2 cellular contexts compared by ENCODE assay signal in the genomic region with DNA sequence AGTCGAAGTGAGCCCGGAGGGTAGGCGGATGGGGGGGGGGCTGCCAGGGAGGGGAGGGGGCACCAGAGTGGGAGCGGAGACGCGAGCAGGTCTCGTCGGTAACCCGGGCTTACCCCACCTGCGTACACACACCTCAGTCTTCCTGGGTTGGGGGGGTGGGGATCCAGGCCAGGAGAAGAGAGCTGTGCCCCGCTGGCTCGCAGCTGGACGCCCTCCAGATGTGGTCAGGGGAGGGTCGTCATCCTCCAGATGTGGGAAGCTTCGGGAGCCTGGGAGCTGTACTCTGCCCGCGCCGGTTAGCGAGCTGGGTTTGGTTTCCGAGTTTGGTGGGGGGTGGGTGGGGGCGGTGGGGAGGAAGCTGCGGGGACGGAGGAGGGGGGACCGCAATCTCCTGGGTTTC.
A peak's percentile ranks its signal among the peaks of the same experiment; 100 is the strongest.
TF ChIP-seq lines count a peak whose summit lies in the region.

No MANE protein-coding gene starts in this region.

TF ChIP-seq in endothelial cell of umbilical vein, 7 proteins besides CTCF, POLR2A, EP300 and RAD21:
- TF ChIP-seq EZH2 (IDR thresholded peaks at IDR 0.05; ENCODE audit: borderline replicate concordance, low read depth, low read length, severe bottlenecking), result peak; percentile 44
- TF ChIP-seq MYC (IDR thresholded peaks at IDR 0.05; ENCODE audit: low read depth, low read length), result no peak
TF ChIP-seq in endothelial cell of umbilical vein: peak in this region for 1.

TF ChIP-seq in neural cell, 6 proteins besides CTCF, POLR2A, EP300 and RAD21:
- TF ChIP-seq EZH2 (IDR thresholded peaks at IDR 0.05; ENCODE audit: borderline replicate concordance, insufficient read depth, low read length, poor library complexity, severe bottlenecking), result no peak
- TF ChIP-seq TAF1 (IDR thresholded peaks at IDR 0.05; ENCODE audit: low read depth), result no peak
- no peak for TF ChIP-seq POLR2AphosphoS5 (IDR thresholded peaks at IDR 0.05)
- TF ChIP-seq, protein P1, sequence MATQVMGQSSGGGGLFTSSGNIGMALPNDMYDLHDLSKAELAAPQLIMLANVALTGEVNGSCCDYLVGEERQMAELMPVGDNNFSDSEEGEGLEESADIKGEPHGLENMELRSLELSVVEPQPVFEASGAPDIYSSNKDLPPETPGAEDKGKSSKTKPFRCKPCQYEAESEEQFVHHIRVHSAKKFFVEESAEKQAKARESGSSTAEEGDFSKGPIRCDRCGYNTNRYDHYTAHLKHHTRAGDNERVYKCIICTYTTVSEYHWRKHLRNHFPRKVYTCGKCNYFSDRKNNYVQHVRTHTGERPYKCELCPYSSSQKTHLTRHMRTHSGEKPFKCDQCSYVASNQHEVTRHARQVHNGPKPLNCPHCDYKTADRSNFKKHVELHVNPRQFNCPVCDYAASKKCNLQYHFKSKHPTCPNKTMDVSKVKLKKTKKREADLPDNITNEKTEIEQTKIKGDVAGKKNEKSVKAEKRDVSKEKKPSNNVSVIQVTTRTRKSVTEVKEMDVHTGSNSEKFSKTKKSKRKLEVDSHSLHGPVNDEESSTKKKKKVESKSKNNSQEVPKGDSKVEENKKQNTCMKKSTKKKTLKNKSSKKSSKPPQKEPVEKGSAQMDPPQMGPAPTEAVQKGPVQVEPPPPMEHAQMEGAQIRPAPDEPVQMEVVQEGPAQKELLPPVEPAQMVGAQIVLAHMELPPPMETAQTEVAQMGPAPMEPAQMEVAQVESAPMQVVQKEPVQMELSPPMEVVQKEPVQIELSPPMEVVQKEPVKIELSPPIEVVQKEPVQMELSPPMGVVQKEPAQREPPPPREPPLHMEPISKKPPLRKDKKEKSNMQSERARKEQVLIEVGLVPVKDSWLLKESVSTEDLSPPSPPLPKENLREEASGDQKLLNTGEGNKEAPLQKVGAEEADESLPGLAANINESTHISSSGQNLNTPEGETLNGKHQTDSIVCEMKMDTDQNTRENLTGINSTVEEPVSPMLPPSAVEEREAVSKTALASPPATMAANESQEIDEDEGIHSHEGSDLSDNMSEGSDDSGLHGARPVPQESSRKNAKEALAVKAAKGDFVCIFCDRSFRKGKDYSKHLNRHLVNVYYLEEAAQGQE (IDR thresholded peaks at IDR 0.05; ENCODE audit: borderline replicate concordance), result no peak
- TF ChIP-seq SMC3 (conservative IDR thresholded peaks at IDR 0.05; ENCODE audit: poor library complexity), result no peak
- no peak for TF ChIP-seq MXI1 (conservative IDR thresholded peaks at IDR 0.05; ENCODE audit: poor library complexity, severe bottlenecking)
